ENCODE assay signal across 18 cellular contexts in genomic region chr17:80365001-80365965, GRCh38.
"Had no signal": no experiment of that assay in that cellular context is flagged by ENCODE, and none has a peak within 500 bp of the region (broad histone marks: within the 10 kb centered on the region; RNA-seq: fewer than 3 reads in every experiment).

No MANE protein-coding gene starts in this region.

- H3K4me1 Mint-ChIP-seq: activated B cell treated with CpG ODN at 0.5 μM for 24 hours; naive thymus-derived CD4-positive, alpha-beta T cell had no signal

- H3K4me3 ChIP-seq: breast epithelium, esophagus squamous epithelium, heart right ventricle, tibial artery had no signal

- H3K4me1 ChIP-seq: breast epithelium had no signal

- DNase-seq: activated B cell treated with CpG ODN at 0.5 μM for 24 hours; activated CD4-positive, alpha-beta T cell treated with anti-CD3 and anti-CD28 coated beads for 4 hours; activated CD8-positive, alpha-beta memory T cell treated with anti-CD3 and anti-CD28 coated beads, Interleukin-2, amount 50 U/mL, for 4 hours; activated T-cell treated with anti-CD3 and anti-CD28 coated beads, Interleukin-2, amount 50 U/mL, for 72 hours; cerebellar nuclear complex; effector memory CD4-positive, alpha-beta T cell; esophagus squamous epithelium; heart right ventricle; kidney glomerular epithelial cell; SK-N-SH; stimulated activated CD4-positive, alpha-beta T cell treated with anti-CD3 and anti-CD28 coated beads, Interleukin-12 subunit alpha, Interleukin-12 subunit beta, amount 100 ng/mL, for 4 hours; stimulated activated CD4-positive, alpha-beta T cell treated with anti-CD3 and anti-CD28 coated beads, Interleukin-1b, Interleukin-23, amount 100 ng/mL, for 48 hours; stimulated activated CD8-positive, alpha-beta memory T cell treated with anti-CD3 and anti-CD28 coated beads, Interleukin-4, amount 100 ng/mL, for 48 hours; stimulated activated naive CD4-positive, alpha-beta T cell treated with Interleukin-2 at 50 U/mL for 16 hours had no signal

- H3K4me3 Mint-ChIP-seq: activated B cell treated with CpG ODN at 0.5 μM for 24 hours; activated T-cell treated with anti-CD3 and anti-CD28 coated beads, Interleukin-2, amount 50 U/mL, for 72 hours; naive thymus-derived CD4-positive, alpha-beta T cell; T-helper 2 cell treated with Interferon-gamma antibody and Interleukin-4, amounts not matched to agents 5 μg/mL and 100 μg/mL, for 36 hours had no signal

- H3K9me3 ChIP-seq: breast epithelium, esophagus squamous epithelium, heart right ventricle, SK-N-SH, tibial artery had no signal

- H3K27me3 Mint-ChIP-seq: activated B cell treated with CpG ODN at 0.5 μM for 24 hours; naive thymus-derived CD4-positive, alpha-beta T cell had no signal

- H3K27me3 ChIP-seq: breast epithelium, esophagus squamous epithelium, heart right ventricle, tibial artery had no signal

- H3K27ac Mint-ChIP-seq: activated B cell treated with CpG ODN at 0.5 μM for 24 hours; T-helper 2 cell treated with Interferon-gamma antibody and Interleukin-4, amounts not matched to agents 5 μg/mL and 100 μg/mL, for 36 hours had no signal

- H3K9me3 Mint-ChIP-seq: activated B cell treated with CpG ODN at 0.5 μM for 24 hours; activated T-cell treated with anti-CD3 and anti-CD28 coated beads, Interleukin-2, amount 50 U/mL, for 72 hours; naive thymus-derived CD4-positive, alpha-beta T cell; T-helper 2 cell treated with Interferon-gamma antibody and Interleukin-4, amounts not matched to agents 5 μg/mL and 100 μg/mL, for 36 hours had no signal

- ATAC-seq: activated T-cell treated with anti-CD3 and anti-CD28 coated beads, Interleukin-2, amount 50 U/mL, for 72 hours; naive thymus-derived CD4-positive, alpha-beta T cell had no signal

- H3K27ac ChIP-seq: esophagus squamous epithelium, heart right ventricle, tibial artery had no signal
